24 cellular contexts compared by ENCODE assay signal in genomic region chr11:118645066-118645715, GRCh38. TPM values are rescaled to one million over a fixed set of nuclear protein-coding genes. Genes with fewer than 3 reads are reported as not detected.
DNase-seq lines count a peak whose midpoint lies in the region; ATAC-seq, FAIRE-seq and TF ChIP-seq lines count a peak whose summit lies in the region.
"Had no signal": no experiment of that assay in that cellular context is flagged by ENCODE, and none has a peak within 500 bp of the region (broad histone marks: within the 10 kb centered on the region; RNA-seq: fewer than 3 reads in every experiment).

No MANE protein-coding gene starts in this region.

- peaks cover 13 to 38% of the 10 kb centered on the region in 2 experiments; a peak in 4 of 5 replicates for H3K4me1 ChIP-seq in K562 (replicated peaks in 1 of 2; ENCODE audit: control insufficient read depth in 2 of 2, insufficient read depth in 2 of 2, low read length in 2 of 2)
- peaks cover 14 to 18% of the 10 kb centered on the region in 2 donors for H3K4me1 ChIP-seq in kidney (ENCODE audit: control insufficient read depth in 1 of 2, insufficient read depth in 1 of 2, low read depth in 1 of 2, low read length in 2 of 2)
- peaks cover 19 to 27% of the 10 kb centered on the region in 2 donors for H3K4me1 ChIP-seq in thyroid gland

- H3K9me1 ChIP-seq in K562 (ENCODE audit: control insufficient read depth, insufficient read depth, low read length): peaks cover 6% of the 10 kb centered on the region

- no peaks in the 10 kb centered on the region for H3K27me3 ChIP-seq in K562 (ENCODE audit: control insufficient read depth in 2 of 2, insufficient read depth in 2 of 2, low read length in 2 of 2)
- no peaks in the 10 kb centered on the region for H3K27me3 ChIP-seq in thyroid gland
- H3K27me3 ChIP-seq: BLaER1 treated with 17β-estradiol and CSF1 and Interleukin-3, amounts not matched to agents 10 nM and 100 nM had no signal

- TF ChIP-seq POLR2A in K562 (conservative IDR thresholded peaks at IDR 0.05): no peak
- TF ChIP-seq POLR2A in thyroid gland (IDR thresholded peaks at IDR 0.05): no peak

- H3K9ac ChIP-seq in K562 (ENCODE audit: insufficient read depth in 1 of 2, low read depth in 2 of 2, low read length in 2 of 2) (peak overlapping the region in 1 of 2 experiments; percentile 46; a peak in 1 of 4 replicates), kidney (ENCODE audit: low read length in 2 of 2) (no peak overlapping the region)
- H3K9ac ChIP-seq: BLaER1 treated with 17β-estradiol and CSF1 and Interleukin-3, amounts not matched to agents 10 nM and 100 nM had no signal

- in situ Hi-C loops in K562 (cut with MboI): no loop called here

- intact Hi-C loops in left cardiac atrium (cut with DNase I) (no loop called here), cardiac septum (cut with DNase I) (no loop called here), K562 (cut with micrococcal nuclease) (no loop called here), kidney (cut with DNase I) (no loop called here), thyroid gland (cut with DNase I) (no loop called here)

- H3K79me2 ChIP-seq in K562 (ENCODE audit: control insufficient read depth, insufficient read depth, low read length): no peaks in the 10 kb centered on the region

- no peaks in the 10 kb centered on the region for H4K20me1 ChIP-seq in K562 (replicated peaks; ENCODE audit: control insufficient read depth, insufficient read depth, low read length)

- FAIRE-seq in K562 (lab: Jason Lieb, UNC) (no peak), kidney (lab: Jason Lieb, UNC) (no peak)
- FAIRE-seq: GM12892 had no signal

- no peak for TF ChIP-seq RAD21 in K562 (CRISPR knock-in tag; conservative IDR thresholded peaks at IDR 0.05 in 1 of 2, IDR thresholded peaks at IDR 0.05 in 1 of 2)

- no peak for TF ChIP-seq EP300 in K562 (IDR thresholded peaks at IDR 0.05; ENCODE audit: low read length)

- CTCF ChIA-PET in K562 (lab: Yijun Ruan, JAX; ENCODE audit: low intra/inter-chr PET ratio): no interaction called here

- no peak overlapping the region for H3K27ac ChIP-seq in K562 (ENCODE audit: extremely low read depth, low read depth, low read length)
- no peak overlapping the region for H3K27ac ChIP-seq in kidney (ENCODE audit: low read depth in 2 of 2, low read length in 2 of 2)
- H3K27ac ChIP-seq in thyroid gland: no peak overlapping the region
- H3K27ac ChIP-seq: BLaER1 treated with 17β-estradiol and CSF1 and Interleukin-3, amounts not matched to agents 10 nM and 100 nM; SK-N-MC had no signal

- no peak overlapping the region for H2AFZ ChIP-seq in K562 (ENCODE audit: low read depth, low read length)
- H2AFZ ChIP-seq: GM23338 had no signal

- H3K4me3 ChIP-seq in K562 (no peak overlapping the region), kidney (ENCODE audit: low read length in 2 of 2) (no peak overlapping the region), thyroid gland (replicated peaks in 1 of 3) (no peak overlapping the region)
- H3K4me3 ChIP-seq: BLaER1 treated with 17β-estradiol and CSF1 and Interleukin-3, amounts not matched to agents 10 nM and 100 nM; GM23338; SK-N-MC had no signal

- H3K4me2 ChIP-seq in K562 (ENCODE audit: insufficient read depth, low read length): no peak overlapping the region
- H3K4me2 ChIP-seq: BLaER1 treated with 17β-estradiol and CSF1 and Interleukin-3, amounts not matched to agents 10 nM and 100 nM; GM23338 had no signal

- TF ChIP-seq CTCF in K562 (IDR thresholded peaks at IDR 0.05 in 2 of 3, conservative IDR thresholded peaks at IDR 0.05 in 1 of 3; ENCODE audit: insufficient read depth in 2 of 3, low read depth in 1 of 3, low read length in 3 of 3) (no peak), kidney (IDR thresholded peaks at IDR 0.05; ENCODE audit: borderline replicate concordance, extremely low read depth, insufficient read depth) (no peak), thyroid gland (IDR thresholded peaks at IDR 0.05) (no peak)

- 91% methylated on average over 23 of the region's 24 CpGs for WGBS in K562 (ENCODE audit: insufficient coverage, low coverage, missing lambda C conversion rate)
- 92 to 98% methylated on average over 17 to 19 of the region's 24 CpGs for WGBS in thyroid gland, 2 donors

- H3K36me3 ChIP-seq in K562 (ENCODE audit: control insufficient read depth, insufficient read depth, low read length) (peaks cover 56% of the 10 kb centered on the region), kidney (ENCODE audit: control insufficient read depth in 1 of 2, insufficient read depth in 2 of 2, low read length in 2 of 2) (peaks cover 34 to 57% of the 10 kb centered on the region in 2 donors), thyroid gland (peaks cover 53 to 54% of the 10 kb centered on the region in 2 donors)

- no peak for ATAC-seq in left cardiac atrium
- no peak for ATAC-seq in K562
- ATAC-seq: CD8-positive, alpha-beta T cell; GM23338 had no signal

- no peaks in the 10 kb centered on the region for H3K9me3 ChIP-seq in K562 (replicated peaks; ENCODE audit: control insufficient read depth, insufficient read depth, low read depth, low read length)
- no peaks in the 10 kb centered on the region for H3K9me3 ChIP-seq in kidney (ENCODE audit: control insufficient read depth in 1 of 2, low read length in 2 of 2)
- no peaks in the 10 kb centered on the region for H3K9me3 ChIP-seq in thyroid gland
- H3K9me3 ChIP-seq: BLaER1 treated with 17β-estradiol and CSF1 and Interleukin-3, amounts not matched to agents 10 nM and 100 nM had no signal

- peak; percentile 31 for DNase-seq in left cardiac atrium
- DNase-seq in cardiac septum (ENCODE audit: low spot score): no peak
- no peak for DNase-seq in K562 (ENCODE audit: extremely low read depth in 1 of 4, low spot score in 3 of 4)
- peak; percentile 65 for DNase-seq in kidney
- no peak for DNase-seq in thyroid gland
- DNase-seq in SHP77 (lab: John Stamatoyannopoulos, UW): no peak
- no peak for DNase-seq in pons (ENCODE audit: low spot score)
- DNase-seq: 8988T; CD8-positive, alpha-beta T cell; DND-41; HCEC 1CT; KBM-7; MM.1S; NCI-H1092; NCI-H1436; NCI-H187 treated with DMSO at 0.1 percent for 48 hours; NCI-H226; NCI-H526; OCI-M1; SHP77 treated with DMSO at 0.1 percent for 48 hours had no signal

- no TSS peak for BruUV-seq in K562 (replicated peaks; lab: Mats Ljungman, UMichigan)

- POLR2A ChIA-PET in K562 (lab: Yijun Ruan, JAX): interaction anchor here (0.5 to 0.9 kb wide), 3 partner anchors 12 to 40 kb away, joined by 3 to 4 read pairs (median 4); no protein-coding TSS in a partner anchor

TF ChIP-seq in K562, 482 proteins besides CTCF, POLR2A, EP300 and RAD21 (continues in another document):
- no peak for TF ChIP-seq KAT2B (IDR thresholded peaks at IDR 0.05; ENCODE audit: low read depth, low read length)

RNA-seq across cellular contexts. Expression of gene TREH, which starts 34.3 kb away (rescaled TPM):
- total RNA-seq in left cardiac atrium: not detected
- not detected for total RNA-seq in cardiac septum
- not detected in 2 replicates for total RNA-seq in K562 (2011; cell fraction: chromatin; rRNA removed; ENCODE audit: low replicate concordance)
- total RNA-seq in K562 (2011; cell fraction: nucleolus; rRNA removed): not detected in 2 replicates
- total RNA-seq in K562 (2011; cell fraction: nucleoplasm; rRNA removed): not detected in 2 replicates
- total RNA-seq in K562 (2014; rRNA removed): not detected in 2 replicates
- total RNA-seq in K562 (2014; rRNA removed; fragmentation: Illumina TruSeq; extraction: Trizol): not detected in 2 replicates
- not detected in 2 replicates for total RNA-seq in K562 (2015; rRNA removed; fragmentation: Illumina TruSeq; extraction: Trizol)
- total RNA-seq in K562 (2021): not detected in 2 replicates
- not detected in 2 replicates for polyA plus RNA-seq in K562 (2011; rRNA removed)
- polyA plus RNA-seq in K562 (2011; cell fraction: cytosol; rRNA removed): not detected in 2 replicates
- polyA plus RNA-seq in K562 (2011; cell fraction: nucleus; rRNA removed): not detected in 2 replicates
- polyA plus RNA-seq in K562 (2012): 0.11 TPM in 1 of 2 replicates, not detected in the other
- polyA plus RNA-seq in K562 (2014; fragmentation: Illumina TruSeq; extraction: Trizol): not detected in 2 replicates
- polyA plus RNA-seq in K562 (2014; fragmentation: Nextera tagmentation; extraction: Ambion mirVana): under 1 TPM; 0.11 to 0.20 TPM
- polyA plus RNA-seq in K562 (2014; rRNA removed): 0.09 TPM in 1 of 2 replicates, not detected in the other
- not detected in 2 replicates for polyA minus RNA-seq in K562 (2011; rRNA and poly(A)+ RNA removed)
- polyA minus RNA-seq in K562 (2011; cell fraction: cytosol; rRNA and poly(A)+ RNA removed): not detected in 2 replicates
- not detected in 2 replicates for polyA minus RNA-seq in K562 (2011; cell fraction: nucleus; rRNA and poly(A)+ RNA removed)
- total RNA-seq in kidney: 1.0 TPM
- 10.2 TPM for polyA plus RNA-seq in kidney (ENCODE audit: insufficient read depth, low read depth, low replicate concordance)
- not detected for total RNA-seq in thyroid gland
- total RNA-seq: CD8-positive, alpha-beta T cell; GM23338 had no signal

RNA-seq across cellular contexts. Expression of gene PHLDB1, which starts 37.8 kb away (rescaled TPM):
- total RNA-seq in left cardiac atrium (100 to 1,000 TPM; 108 to 159 TPM), cardiac septum (155 TPM), K562 (2014; rRNA removed) (17.8 and 21.2 TPM in 2 replicates), K562 (2014; rRNA removed; fragmentation: Illumina TruSeq; extraction: Trizol) (7.7 and 8.5 TPM in 2 replicates), K562 (2015; rRNA removed; fragmentation: Illumina TruSeq; extraction: Trizol) (12.0 and 12.3 TPM in 2 replicates), K562 (2021) (27.0 and 28.7 TPM in 2 replicates), kidney (118 TPM), thyroid gland (100 to 1,000 TPM in 3 of 4 donors, 10 to 100 TPM in 1; 73.2 to 158 (median 120) TPM)
- total RNA-seq in K562 (2011; cell fraction: chromatin; rRNA removed; ENCODE audit: low replicate concordance): 88.0 and 200 TPM in 2 replicates
- 71.3 and 79.0 TPM in 2 replicates for total RNA-seq in K562 (2011; cell fraction: nucleolus; rRNA removed)
- total RNA-seq in K562 (2011; cell fraction: nucleoplasm; rRNA removed): 93.1 and 134 TPM in 2 replicates
- polyA plus RNA-seq in K562 (2011; rRNA removed) (17.0 and 21.7 TPM in 2 replicates), K562 (2014; fragmentation: Illumina TruSeq; extraction: Trizol) (14.2 and 16.2 TPM in 2 replicates), K562 (2014; fragmentation: Nextera tagmentation; extraction: Ambion mirVana) (1 to 10 TPM; 2.0 to 3.1 TPM), K562 (2014; rRNA removed) (17.1 and 18.9 TPM in 2 replicates), kidney (ENCODE audit: insufficient read depth, low read depth, low replicate concordance) (39.1 TPM)
- 16.1 and 27.1 TPM in 2 replicates for polyA plus RNA-seq in K562 (2011; cell fraction: cytosol; rRNA removed)
- polyA plus RNA-seq in K562 (2011; cell fraction: nucleus; rRNA removed): 62.2 and 110 TPM in 2 replicates
- 15.6 and 17.0 TPM in 2 replicates for polyA plus RNA-seq in K562 (2012)
- 24.4 and 29.0 TPM in 2 replicates for polyA minus RNA-seq in K562 (2011; rRNA and poly(A)+ RNA removed)
- polyA minus RNA-seq in K562 (2011; cell fraction: cytosol; rRNA and poly(A)+ RNA removed): 20.1 and 22.6 TPM in 2 replicates
- 34.6 and 34.9 TPM in 2 replicates for polyA minus RNA-seq in K562 (2011; cell fraction: nucleus; rRNA and poly(A)+ RNA removed)

Comparison
In these comparisons a context has a peak if more than half of its experiments do, and no peak if none do; other contexts are left out.
1. DNase-seq: peak in left cardiac atrium (single experiment) and kidney (single experiment); none in cardiac septum (single experiment), K562 (0 of 4), thyroid gland (0 of 2), SHP77 (0 of 2) and pons (single experiment).